In the genomic region with DNA sequence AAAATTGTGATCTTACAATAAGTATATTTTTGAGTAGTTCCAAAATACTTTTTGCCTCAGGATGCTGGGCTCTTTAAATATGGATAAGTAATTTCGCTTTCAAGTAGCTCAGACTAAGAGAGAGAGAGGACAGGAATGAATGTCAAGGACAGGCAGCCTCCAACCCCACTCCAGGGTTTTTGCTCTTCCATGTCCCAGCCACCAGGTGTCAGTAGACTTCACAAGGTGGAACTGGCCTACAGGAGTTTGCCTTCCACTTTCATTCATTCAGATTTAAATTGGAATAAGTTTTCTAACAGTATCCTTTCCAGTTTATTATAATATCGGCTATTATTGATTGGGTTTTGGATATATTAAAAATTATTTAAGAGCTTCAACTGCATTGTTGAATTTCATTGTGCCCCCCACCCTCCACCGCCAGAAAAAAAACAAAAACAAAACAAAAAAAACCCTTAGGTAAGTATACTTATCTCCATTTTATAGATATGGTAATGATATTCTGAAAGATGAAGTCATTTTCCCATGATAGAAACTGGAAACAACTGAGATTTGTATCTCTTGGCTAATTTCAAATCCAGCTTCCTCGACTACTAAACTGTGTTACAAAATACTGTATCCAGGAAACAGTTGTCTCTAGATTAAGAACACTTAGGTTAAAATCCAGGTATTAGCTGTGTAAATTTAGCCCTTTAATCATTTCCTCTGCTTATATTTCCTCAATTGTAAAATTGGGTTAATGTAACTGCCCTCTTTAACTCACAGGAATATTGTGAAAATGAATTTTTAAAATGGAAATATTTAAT, we compare ENCODE assay signal across 8 cellular contexts.
DNase-seq lines count a peak whose midpoint lies in the region; ATAC-seq and TF ChIP-seq lines count a peak whose summit lies in the region.

No MANE protein-coding gene starts in this region.

- H3K9me3 ChIP-seq in right atrium auricular region, result no peaks in the 10 kb centered on the region

- H3K36me3 ChIP-seq in right atrium auricular region, result no peaks in the 10 kb centered on the region

- H3K4me3 ChIP-seq in right atrium auricular region, result no peak overlapping the region

- H3K27ac ChIP-seq in right atrium auricular region, result no peak overlapping the region

- DNase-seq in NCI-H1436 (lab: John Stamatoyannopoulos, UW) (peak; percentile 58), NCI-H1436 treated with DMSO at 0.1 percent for 48 hours (lab: John Stamatoyannopoulos, UW) (no peak), NCI-H526 (lab: John Stamatoyannopoulos, UW) (peak; percentile 54 to 78), amniotic epithelial cell (ENCODE audit: low read depth) (peak; percentile 67), right atrium auricular region (ENCODE audit: low spot score) (no peak), smooth muscle cell of the brain vasculature (ENCODE audit: low read depth, low spot score) (peak; percentile 12)

- TF ChIP-seq CTCF in right atrium auricular region (IDR thresholded peaks at IDR 0.05), result peak; percentile 72 to 83

- no peaks in the 10 kb centered on the region for H3K27me3 ChIP-seq in right atrium auricular region

- no peaks in the 10 kb centered on the region for H3K4me1 ChIP-seq in right atrium auricular region

- ATAC-seq in GM21423 (IDR thresholded peaks at IDR 0.05; ENCODE audit: unreplicated experiment) (peak; percentile 92), HG03565 (IDR thresholded peaks at IDR 0.05; ENCODE audit: unreplicated experiment) (peak; percentile 95)

Comparison
In these comparisons a context has a peak if more than half of its experiments do, and no peak if none do; other contexts are left out.
1. DNase-seq: peak in NCI-H1436 (single experiment), NCI-H526 (2 of 2), amniotic epithelial cell (single experiment) and smooth muscle cell of the brain vasculature (single experiment); none in NCI-H1436 treated with DMSO at 0.1 percent for 48 hours (single experiment) and right atrium auricular region (single experiment).